Comparison of ENCODE assay signal across 1 cellular context in the genomic region with DNA sequence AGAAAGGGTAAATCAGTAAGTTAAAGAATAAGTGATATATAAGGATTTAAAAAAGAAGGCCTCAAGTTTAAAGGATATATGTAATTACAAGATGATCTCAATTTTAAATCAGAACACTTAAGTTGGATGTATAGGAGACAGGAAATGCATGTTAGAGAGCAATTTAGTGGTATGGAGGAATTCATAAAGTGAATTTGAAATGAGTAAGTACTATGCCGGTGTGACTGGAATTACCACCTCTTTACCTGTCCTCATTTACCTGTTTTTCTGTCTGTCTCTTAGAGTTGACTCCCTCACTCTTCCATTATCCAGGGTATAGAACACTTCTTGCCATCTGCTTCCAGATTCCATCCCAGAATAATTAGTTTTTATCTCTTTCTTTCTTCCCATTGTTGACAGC.
TF ChIP-seq lines count a peak whose summit lies in the region.

No MANE protein-coding gene starts in this region.

TF ChIP-seq in GM23338, 12 proteins besides CTCF, POLR2A, EP300 and RAD21 (continued from another document):
- TF ChIP-seq, protein P1, sequence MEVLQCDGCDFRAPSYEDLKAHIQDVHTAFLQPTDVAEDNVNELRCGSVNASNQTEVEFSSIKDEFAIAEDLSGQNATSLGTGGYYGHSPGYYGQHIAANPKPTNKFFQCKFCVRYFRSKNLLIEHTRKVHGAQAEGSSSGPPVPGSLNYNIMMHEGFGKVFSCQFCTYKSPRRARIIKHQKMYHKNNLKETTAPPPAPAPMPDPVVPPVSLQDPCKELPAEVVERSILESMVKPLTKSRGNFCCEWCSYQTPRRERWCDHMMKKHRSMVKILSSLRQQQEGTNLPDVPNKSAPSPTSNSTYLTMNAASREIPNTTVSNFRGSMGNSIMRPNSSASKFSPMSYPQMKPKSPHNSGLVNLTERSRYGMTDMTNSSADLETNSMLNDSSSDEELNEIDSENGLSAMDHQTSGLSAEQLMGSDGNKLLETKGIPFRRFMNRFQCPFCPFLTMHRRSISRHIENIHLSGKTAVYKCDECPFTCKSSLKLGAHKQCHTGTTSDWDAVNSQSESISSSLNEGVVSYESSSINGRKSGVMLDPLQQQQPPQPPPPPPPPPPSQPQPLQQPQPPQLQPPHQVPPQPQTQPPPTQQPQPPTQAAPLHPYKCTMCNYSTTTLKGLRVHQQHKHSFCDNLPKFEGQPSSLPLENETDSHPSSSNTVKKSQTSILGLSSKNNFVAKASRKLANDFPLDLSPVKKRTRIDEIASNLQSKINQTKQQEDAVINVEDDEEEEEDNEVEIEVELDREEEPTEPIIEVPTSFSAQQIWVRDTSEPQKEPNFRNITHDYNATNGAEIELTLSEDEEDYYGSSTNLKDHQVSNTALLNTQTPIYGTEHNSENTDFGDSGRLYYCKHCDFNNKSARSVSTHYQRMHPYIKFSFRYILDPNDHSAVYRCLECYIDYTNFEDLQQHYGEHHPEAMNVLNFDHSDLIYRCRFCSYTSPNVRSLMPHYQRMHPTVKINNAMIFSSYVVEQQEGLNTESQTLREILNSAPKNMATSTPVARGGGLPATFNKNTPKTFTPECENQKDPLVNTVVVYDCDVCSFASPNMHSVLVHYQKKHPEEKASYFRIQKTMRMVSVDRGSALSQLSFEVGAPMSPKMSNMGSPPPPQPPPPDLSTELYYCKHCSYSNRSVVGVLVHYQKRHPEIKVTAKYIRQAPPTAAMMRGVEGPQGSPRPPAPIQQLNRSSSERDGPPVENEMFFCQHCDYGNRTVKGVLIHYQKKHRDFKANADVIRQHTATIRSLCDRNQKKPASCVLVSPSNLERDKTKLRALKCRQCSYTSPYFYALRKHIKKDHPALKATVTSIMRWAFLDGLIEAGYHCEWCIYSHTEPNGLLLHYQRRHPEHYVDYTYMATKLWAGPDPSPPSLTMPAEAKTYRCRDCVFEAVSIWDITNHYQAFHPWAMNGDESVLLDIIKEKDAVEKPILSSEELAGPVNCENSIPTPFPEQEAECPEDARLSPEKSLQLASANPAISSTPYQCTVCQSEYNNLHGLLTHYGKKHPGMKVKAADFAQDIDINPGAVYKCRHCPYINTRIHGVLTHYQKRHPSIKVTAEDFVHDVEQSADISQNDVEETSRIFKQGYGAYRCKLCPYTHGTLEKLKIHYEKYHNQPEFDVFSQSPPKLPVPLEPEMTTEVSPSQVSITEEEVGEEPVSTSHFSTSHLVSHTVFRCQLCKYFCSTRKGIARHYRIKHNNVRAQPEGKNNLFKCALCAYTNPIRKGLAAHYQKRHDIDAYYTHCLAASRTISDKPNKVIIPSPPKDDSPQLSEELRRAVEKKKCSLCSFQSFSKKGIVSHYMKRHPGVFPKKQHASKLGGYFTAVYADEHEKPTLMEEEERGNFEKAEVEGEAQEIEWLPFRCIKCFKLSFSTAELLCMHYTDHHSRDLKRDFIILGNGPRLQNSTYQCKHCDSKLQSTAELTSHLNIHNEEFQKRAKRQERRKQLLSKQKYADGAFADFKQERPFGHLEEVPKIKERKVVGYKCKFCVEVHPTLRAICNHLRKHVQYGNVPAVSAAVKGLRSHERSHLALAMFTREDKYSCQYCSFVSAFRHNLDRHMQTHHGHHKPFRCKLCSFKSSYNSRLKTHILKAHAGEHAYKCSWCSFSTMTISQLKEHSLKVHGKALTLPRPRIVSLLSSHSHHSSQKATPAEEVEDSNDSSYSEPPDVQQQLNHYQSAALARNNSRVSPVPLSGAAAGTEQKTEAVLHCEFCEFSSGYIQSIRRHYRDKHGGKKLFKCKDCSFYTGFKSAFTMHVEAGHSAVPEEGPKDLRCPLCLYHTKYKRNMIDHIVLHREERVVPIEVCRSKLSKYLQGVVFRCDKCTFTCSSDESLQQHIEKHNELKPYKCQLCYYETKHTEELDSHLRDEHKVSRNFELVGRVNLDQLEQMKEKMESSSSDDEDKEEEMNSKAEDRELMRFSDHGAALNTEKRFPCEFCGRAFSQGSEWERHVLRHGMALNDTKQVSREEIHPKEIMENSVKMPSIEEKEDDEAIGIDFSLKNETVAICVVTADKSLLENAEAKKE (CRISPR knock-in tag; IDR thresholded peaks at IDR 0.05), result no peak
- TF ChIP-seq ZNF331 (CRISPR knock-in tag; IDR thresholded peaks at IDR 0.05; ENCODE audit: low read depth), result no peak
- no peak for TF ChIP-seq STAT1 (IDR thresholded peaks at IDR 0.05; ENCODE audit: unreplicated experiment)
- TF ChIP-seq CREB1 (CRISPR knock-in tag; IDR thresholded peaks at IDR 0.05; ENCODE audit: low read depth), result no peak
- TF ChIP-seq EZH2 (IDR thresholded peaks at IDR 0.05; ENCODE audit: low read depth, unreplicated experiment), result no peak
- TF ChIP-seq, protein P2, sequence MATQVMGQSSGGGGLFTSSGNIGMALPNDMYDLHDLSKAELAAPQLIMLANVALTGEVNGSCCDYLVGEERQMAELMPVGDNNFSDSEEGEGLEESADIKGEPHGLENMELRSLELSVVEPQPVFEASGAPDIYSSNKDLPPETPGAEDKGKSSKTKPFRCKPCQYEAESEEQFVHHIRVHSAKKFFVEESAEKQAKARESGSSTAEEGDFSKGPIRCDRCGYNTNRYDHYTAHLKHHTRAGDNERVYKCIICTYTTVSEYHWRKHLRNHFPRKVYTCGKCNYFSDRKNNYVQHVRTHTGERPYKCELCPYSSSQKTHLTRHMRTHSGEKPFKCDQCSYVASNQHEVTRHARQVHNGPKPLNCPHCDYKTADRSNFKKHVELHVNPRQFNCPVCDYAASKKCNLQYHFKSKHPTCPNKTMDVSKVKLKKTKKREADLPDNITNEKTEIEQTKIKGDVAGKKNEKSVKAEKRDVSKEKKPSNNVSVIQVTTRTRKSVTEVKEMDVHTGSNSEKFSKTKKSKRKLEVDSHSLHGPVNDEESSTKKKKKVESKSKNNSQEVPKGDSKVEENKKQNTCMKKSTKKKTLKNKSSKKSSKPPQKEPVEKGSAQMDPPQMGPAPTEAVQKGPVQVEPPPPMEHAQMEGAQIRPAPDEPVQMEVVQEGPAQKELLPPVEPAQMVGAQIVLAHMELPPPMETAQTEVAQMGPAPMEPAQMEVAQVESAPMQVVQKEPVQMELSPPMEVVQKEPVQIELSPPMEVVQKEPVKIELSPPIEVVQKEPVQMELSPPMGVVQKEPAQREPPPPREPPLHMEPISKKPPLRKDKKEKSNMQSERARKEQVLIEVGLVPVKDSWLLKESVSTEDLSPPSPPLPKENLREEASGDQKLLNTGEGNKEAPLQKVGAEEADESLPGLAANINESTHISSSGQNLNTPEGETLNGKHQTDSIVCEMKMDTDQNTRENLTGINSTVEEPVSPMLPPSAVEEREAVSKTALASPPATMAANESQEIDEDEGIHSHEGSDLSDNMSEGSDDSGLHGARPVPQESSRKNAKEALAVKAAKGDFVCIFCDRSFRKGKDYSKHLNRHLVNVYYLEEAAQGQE (IDR thresholded peaks at IDR 0.05; ENCODE audit: unreplicated experiment), result no peak
